Comparison of ENCODE assay signal across 9 cellular contexts in genomic region chr15:52111517-52112202, GRCh38. TPM values are rescaled to one million over a fixed set of nuclear protein-coding genes. Genes with fewer than 3 reads are reported as not detected.
DNase-seq lines count a peak whose midpoint lies in the region; ATAC-seq and TF ChIP-seq lines count a peak whose summit lies in the region.
"Had no signal": no experiment of that assay in that cellular context is flagged by ENCODE, and none has a peak within 500 bp of the region (broad histone marks: within the 10 kb centered on the region; RNA-seq: fewer than 3 reads in every experiment).

No MANE protein-coding gene starts in this region.

- TF ChIP-seq CTCF in osteocyte (IDR thresholded peaks at IDR 0.05) (no peak), GM13976 (IDR thresholded peaks at IDR 0.05; ENCODE audit: borderline replicate concordance, control extremely low read depth, extremely low read depth, insufficient read depth, missing control alignments) (no peak)

- no peak overlapping the region for H3K4me3 ChIP-seq in CD4-positive, CD25-positive, alpha-beta regulatory T cell (ENCODE audit: low read depth, low read length)
- H3K4me3 ChIP-seq in effector memory CD4-positive, alpha-beta T cell (ENCODE audit: insufficient read depth, low read depth, low read length, poor library complexity, severe bottlenecking) = peak overlapping the region; percentile 48
- H3K4me3 ChIP-seq: cardiac muscle cell had no signal

- H3K9me3 ChIP-seq in CD4-positive, CD25-positive, alpha-beta regulatory T cell (ENCODE audit: control insufficient read depth in 2 of 2, low read length in 2 of 2) = no peaks in the 10 kb centered on the region
- no peaks in the 10 kb centered on the region for H3K9me3 ChIP-seq in effector memory CD4-positive, alpha-beta T cell (ENCODE audit: control insufficient read depth, low read length)

- no peaks in the 10 kb centered on the region for H3K9me3 Mint-ChIP-seq in CD4-positive, CD25-positive, alpha-beta regulatory T cell
- H3K9me3 Mint-ChIP-seq in osteocyte (ENCODE audit: unreplicated experiment) = no peaks in the 10 kb centered on the region

- no peak overlapping the region for H3K27ac Mint-ChIP-seq in CD4-positive, CD25-positive, alpha-beta regulatory T cell
- no peak overlapping the region for H3K27ac Mint-ChIP-seq in osteocyte (ENCODE audit: unreplicated experiment)

- H3K36me3 Mint-ChIP-seq in CD4-positive, CD25-positive, alpha-beta regulatory T cell = no peaks in the 10 kb centered on the region
- H3K36me3 Mint-ChIP-seq in osteocyte (ENCODE audit: unreplicated experiment) = no peaks in the 10 kb centered on the region

- no peak for DNase-seq in CD4-positive, CD25-positive, alpha-beta regulatory T cell
- DNase-seq in effector memory CD4-positive, alpha-beta T cell = no peak
- DNase-seq in osteocyte (ENCODE audit: extremely low spot score, unreplicated experiment) (peak; percentile 80), NCI-H2107 (lab: John Stamatoyannopoulos, UW) (no peak), GM13976 (ENCODE audit: low spot score) (no peak)

- H3K4me1 Mint-ChIP-seq in CD4-positive, CD25-positive, alpha-beta regulatory T cell = peaks cover 6 to 28% (median 10%) of the 10 kb centered on the region in 4 donors
- H3K4me1 Mint-ChIP-seq in osteocyte (ENCODE audit: unreplicated experiment) = peaks cover 10% of the 10 kb centered on the region

- peaks cover 7% of the 10 kb centered on the region for H3K27me3 ChIP-seq in CD4-positive, CD25-positive, alpha-beta regulatory T cell (ENCODE audit: control insufficient read depth, insufficient read depth, low read length)
- H3K27me3 ChIP-seq in effector memory CD4-positive, alpha-beta T cell (replicated peaks; ENCODE audit: control insufficient read depth, insufficient read depth, low read length, poor library complexity, severe bottlenecking) = no peaks in the 10 kb centered on the region

- in situ Hi-C loops in GM13976 (cut with MboI; ENCODE audit: low sequenced_read_pairs, unreplicated experiment) = no loop called here

- H3K27me3 Mint-ChIP-seq in CD4-positive, CD25-positive, alpha-beta regulatory T cell = peaks cover 49% of the 10 kb centered on the region
- H3K27me3 Mint-ChIP-seq in osteocyte (ENCODE audit: unreplicated experiment) = peaks cover 11% of the 10 kb centered on the region

- H3K27ac ChIP-seq in CD4-positive, CD25-positive, alpha-beta regulatory T cell (ENCODE audit: insufficient read depth, low read length, poor library complexity, severe bottlenecking) = no peak overlapping the region
- H3K27ac ChIP-seq in effector memory CD4-positive, alpha-beta T cell (ENCODE audit: insufficient read depth, low read length, poor library complexity, severe bottlenecking) = no peak overlapping the region
- H3K27ac ChIP-seq: cardiac muscle cell had no signal

- peak overlapping the region; percentile 22 to 81 (median 64) for H3K4me3 Mint-ChIP-seq in CD4-positive, CD25-positive, alpha-beta regulatory T cell
- H3K4me3 Mint-ChIP-seq in osteocyte (ENCODE audit: unreplicated experiment) = no peak overlapping the region

- H3K36me3 ChIP-seq in CD4-positive, CD25-positive, alpha-beta regulatory T cell (ENCODE audit: control insufficient read depth, insufficient read depth, low read length) = no peaks in the 10 kb centered on the region
- H3K36me3 ChIP-seq in effector memory CD4-positive, alpha-beta T cell (ENCODE audit: control insufficient read depth, insufficient read depth, low read length) = no peaks in the 10 kb centered on the region
- H3K36me3 ChIP-seq: cardiac muscle cell had no signal

- ATAC-seq in CD4-positive, CD25-positive, alpha-beta regulatory T cell (ENCODE audit: low read depth in 2 of 2) = no peak
- ATAC-seq in HG02678 (IDR thresholded peaks at IDR 0.05; ENCODE audit: unreplicated experiment) (peak; percentile 4), GM18511 (IDR thresholded peaks at IDR 0.05; ENCODE audit: unreplicated experiment) (no peak), GM18517 (IDR thresholded peaks at IDR 0.05; ENCODE audit: unreplicated experiment) (no peak)

- H3K4me1 ChIP-seq in CD4-positive, CD25-positive, alpha-beta regulatory T cell (ENCODE audit: control insufficient read depth, insufficient read depth, low read length, poor library complexity, severe bottlenecking) = peaks cover 9% of the 10 kb centered on the region
- peaks cover 7% of the 10 kb centered on the region for H3K4me1 ChIP-seq in effector memory CD4-positive, alpha-beta T cell (ENCODE audit: control insufficient read depth, insufficient read depth, low read length, poor library complexity, severe bottlenecking)

RNA-seq across cellular contexts. Expression of gene BCL2L10, which starts 0.9 kb away (rescaled TPM):
- total RNA-seq in CD4-positive, CD25-positive, alpha-beta regulatory T cell = 0.42 TPM
- under 1 TPM in 1 of 4 donors, not detected in 3; 0.23 TPM for polyA plus RNA-seq in CD4-positive, CD25-positive, alpha-beta regulatory T cell
- not detected in 2 replicates for total RNA-seq in osteocyte
- polyA plus RNA-seq: cardiac muscle cell had no signal
